ENCODE assay signal across 29 cellular contexts in the genomic region with DNA sequence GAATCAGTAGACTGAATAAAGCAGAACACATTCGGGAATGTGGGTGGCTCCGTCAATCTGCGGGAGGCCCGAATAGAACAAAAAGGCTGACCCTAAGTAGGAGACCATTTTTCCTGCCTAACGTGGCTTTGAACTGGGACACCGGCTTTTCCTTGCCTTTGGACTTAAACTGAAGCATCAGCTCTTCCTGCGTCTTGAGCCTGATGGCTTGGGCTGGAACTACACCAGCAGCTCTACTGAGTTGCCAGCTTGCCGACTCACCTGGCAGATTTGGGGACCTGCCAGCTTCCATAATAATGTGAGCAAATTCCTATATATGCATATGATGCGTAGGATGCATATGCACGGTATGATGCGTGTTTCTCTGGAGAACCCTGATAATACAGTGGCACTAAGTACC.
"Had no signal": no experiment of that assay in that cellular context is flagged by ENCODE, and none has a peak within 500 bp of the region (broad histone marks: within the 10 kb centered on the region; RNA-seq: fewer than 3 reads in every experiment).

No MANE protein-coding gene starts in this region.

- H3K4me3 Mint-ChIP-seq: activated CD4-positive, alpha-beta memory T cell treated with anti-CD3 and anti-CD28 coated beads for 36 hours; activated CD4-positive, alpha-beta T cell treated with anti-CD3 and anti-CD28 coated beads, Interleukin-2, amount 10 ng/mL, durations not matched to agents 24 days and 14 days; activated naive CD8-positive, alpha-beta T cell; natural killer cell; neural progenitor cell had no signal

- DNase-seq: activated CD4-positive, alpha-beta memory T cell treated with anti-CD3 and anti-CD28 coated beads for 36 hours; activated CD4-positive, alpha-beta T cell treated with anti-CD3 and anti-CD28 coated beads, Interleukin-2, amount 10 ng/mL, durations not matched to agents 24 days and 14 days; activated CD4-positive, CD25-positive, alpha-beta regulatory T cell treated with anti-CD3 and anti-CD28 coated beads, Interleukin-2, amount 50 U/mL, for 72 hours; activated effector memory CD4-positive, alpha-beta T cell treated with Interleukin-2 at 50 U/mL for 16 hours; activated naive CD4-positive, alpha-beta T cell treated with Interleukin-2 at 50 U/mL for 16 hours; activated T-cell treated with anti-CD3 and anti-CD28 coated beads, Interleukin-2, amount 50 U/mL, for 48 hours; aorta; body of pancreas; cerebellar nuclear complex; colonic mucosa; foreskin fibroblast; heart right ventricle; left lung; lower lobe of right lung; mesendoderm; natural killer cell; right lobe of liver; stimulated activated CD4-positive, alpha-beta T cell treated with anti-CD3 and anti-CD28 coated beads, Interleukin-12 subunit alpha, Interleukin-12 subunit beta, amount 100 ng/mL, for 4 hours; stimulated activated CD4-positive, alpha-beta T cell treated with anti-CD3 and anti-CD28 coated beads, Interleukin-4, amount 100 ng/mL, for 1 hour; stimulated activated naive CD8-positive, alpha-beta T cell treated with anti-CD3 and anti-CD28 coated beads, Interleukin-15, Interleukin-2, amounts not matched to agents 100 U/mL and 50 U/mL, for 24 hours; T-helper 17 cell; T1000; testis; transverse colon; WERI-Rb-1 had no signal

- H3K36me3 ChIP-seq: colonic mucosa, heart right ventricle, neural progenitor cell, transverse colon had no signal

- H3K4me1 ChIP-seq: colonic mucosa had no signal

- H3K4me3 ChIP-seq: body of pancreas, colonic mucosa, heart right ventricle, left lung, lower lobe of right lung, neural progenitor cell, right lobe of liver, skin epidermis, testis, transverse colon had no signal

- H3K27me3 ChIP-seq: body of pancreas, colonic mucosa, heart right ventricle, left lung, neural progenitor cell, right lobe of liver, testis, transverse colon had no signal

- ATAC-seq: body of pancreas; heart right ventricle; left lung; lower lobe of right lung; natural killer cell; right lobe of liver; stimulated activated naive CD8-positive, alpha-beta T cell treated with anti-CD3 and anti-CD28 coated beads, Interleukin-15, Interleukin-2, amounts not matched to agents 100 U/mL and 50 U/mL, for 24 hours; T-helper 17 cell had no signal

- H3K9me3 ChIP-seq: body of pancreas, colonic mucosa, left lung, lower lobe of right lung, right lobe of liver, testis, transverse colon had no signal

- FAIRE-seq: endothelial cell of umbilical vein had no signal

- H3K27ac ChIP-seq: body of pancreas, colonic mucosa, heart right ventricle, neural progenitor cell, testis had no signal

- H3K36me3 Mint-ChIP-seq: activated CD4-positive, alpha-beta memory T cell treated with anti-CD3 and anti-CD28 coated beads for 36 hours; activated naive CD8-positive, alpha-beta T cell; natural killer cell had no signal

- H3K27ac Mint-ChIP-seq: activated CD4-positive, alpha-beta memory T cell treated with anti-CD3 and anti-CD28 coated beads for 36 hours; activated CD4-positive, alpha-beta T cell treated with anti-CD3 and anti-CD28 coated beads, Interleukin-2, amount 10 ng/mL, durations not matched to agents 24 days and 14 days; activated naive CD8-positive, alpha-beta T cell; natural killer cell; neural progenitor cell; T-helper 17 cell had no signal

- H3K9me3 Mint-ChIP-seq: natural killer cell, neural progenitor cell had no signal
